Comparison of ENCODE assay signal across 19 cellular contexts in the genomic region with DNA sequence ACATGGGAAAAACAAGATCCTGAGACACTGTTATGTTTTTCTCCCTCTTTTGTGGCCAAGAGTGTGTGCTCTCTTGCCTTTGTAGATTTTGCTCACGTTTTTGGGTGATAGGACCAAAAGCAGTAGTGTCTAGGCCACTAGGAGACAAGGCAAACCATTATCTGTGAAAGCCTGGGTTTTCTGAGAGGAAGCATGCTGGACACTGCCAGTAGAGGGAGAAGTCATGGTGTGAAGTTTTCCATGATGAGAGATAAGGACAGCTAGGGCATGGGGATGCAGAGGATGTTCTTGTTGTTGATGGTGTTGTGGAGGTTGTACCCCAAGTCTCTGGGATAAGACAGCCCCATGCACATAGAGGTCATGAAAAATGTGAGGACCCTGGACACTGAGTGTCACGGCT.
DNase-seq lines count a peak whose midpoint lies in the region; ATAC-seq and TF ChIP-seq lines count a peak whose summit lies in the region.
"Had no signal": no experiment of that assay in that cellular context is flagged by ENCODE, and none has a peak within 500 bp of the region (broad histone marks: within the 10 kb centered on the region; RNA-seq: fewer than 3 reads in every experiment).

No MANE protein-coding gene starts in this region.

- H3K79me2 ChIP-seq in Karpas-422 (ENCODE audit: low read length) = no peaks in the 10 kb centered on the region

- H3K27ac Mint-ChIP-seq in chondrocyte (ENCODE audit: unreplicated experiment) = no peak overlapping the region
- no peak overlapping the region for H3K27ac Mint-ChIP-seq in neural crest cell (ENCODE audit: unreplicated experiment)
- H3K27ac Mint-ChIP-seq: CD4-positive, alpha-beta memory T cell had no signal

- H3K23ac ChIP-seq in neuronal stem cell (ENCODE audit: low read depth, low read length, poor library complexity) = no peak overlapping the region

- no peak overlapping the region for H2BK12ac ChIP-seq in neuronal stem cell (ENCODE audit: low read length)

- no peak overlapping the region for H3K14ac ChIP-seq in neuronal stem cell (ENCODE audit: low read length)

- in situ Hi-C loops in HAP-1 (cut with MboI; ENCODE audit: low sequenced_read_pairs) = no loop called here

- no peaks in the 10 kb centered on the region for H3K9me2 ChIP-seq in Karpas-422 (replicated peaks; ENCODE audit: insufficient read depth, low read length)

- H3K9ac ChIP-seq in Karpas-422 (ENCODE audit: low read length) (no peak overlapping the region), neuronal stem cell (ENCODE audit: low read depth, low read length, poor library complexity) (no peak overlapping the region)

- no peak overlapping the region for H4K91ac ChIP-seq in neuronal stem cell (ENCODE audit: low read depth, low read length, poor library complexity)

- no peak overlapping the region for H2BK5ac ChIP-seq in neuronal stem cell (ENCODE audit: low read length)

- H3K4ac ChIP-seq in neuronal stem cell (ENCODE audit: low read length) = no peak overlapping the region

- H3K9me3 Mint-ChIP-seq in chondrocyte (ENCODE audit: low read depth) (no peaks in the 10 kb centered on the region), neural crest cell (no peaks in the 10 kb centered on the region)

- H2BK15ac ChIP-seq in neuronal stem cell (ENCODE audit: low read length) = no peak overlapping the region

- H3K4me3 ChIP-seq in GM06990 (replicated peaks; ENCODE audit: low read depth, low read length) (no peak overlapping the region), Karpas-422 (ENCODE audit: low read length) (no peak overlapping the region), neuronal stem cell (ENCODE audit: low read length in 2 of 2) (no peak overlapping the region), HAP-1 (no peak overlapping the region)

- H3K4me3 Mint-ChIP-seq in chondrocyte (ENCODE audit: unreplicated experiment) (no peak overlapping the region), neural crest cell (no peak overlapping the region)
- H3K4me3 Mint-ChIP-seq: CD4-positive, alpha-beta memory T cell had no signal

- H2AFZ ChIP-seq in Karpas-422 (ENCODE audit: low read length) (no peak overlapping the region), neuronal stem cell (ENCODE audit: low read length) (no peak overlapping the region)

- no peaks in the 10 kb centered on the region for H4K20me1 ChIP-seq in Karpas-422 (ENCODE audit: insufficient read depth, low read depth, low read length)

- TF ChIP-seq CTCF in GM06990 (IDR thresholded peaks at IDR 0.05; ENCODE audit: insufficient read depth, low read length, poor library complexity, severe bottlenecking) = peak; percentile 23
- peak; percentile 52 for TF ChIP-seq CTCF in chondrocyte (IDR thresholded peaks at IDR 0.05)
- TF ChIP-seq CTCF in neural crest cell (conservative IDR thresholded peaks at IDR 0.05) = peak; percentile 22

- H3K27me3 ChIP-seq in GM06990 (replicated peaks; ENCODE audit: control insufficient read depth, insufficient read depth, low read length) = no peaks in the 10 kb centered on the region
- no peaks in the 10 kb centered on the region for H3K27me3 ChIP-seq in Karpas-422 (ENCODE audit: low read length)
- H3K27me3 ChIP-seq in neuronal stem cell (ENCODE audit: control insufficient read depth in 3 of 3, insufficient read depth in 3 of 3, low read depth in 1 of 3, low read length in 3 of 3) = no peaks in the 10 kb centered on the region
- no peaks in the 10 kb centered on the region for H3K27me3 ChIP-seq in HAP-1 (ENCODE audit: low read depth)

- WGBS in neuronal stem cell (ENCODE audit: extremely low coverage in 2 of 2, insufficient read length in 2 of 2, insufficient replicate concordance in 1 of 2), 2 donors = no CpG with 5 or more reads among the region's 2 CpGs

- H3K9me3 ChIP-seq in Karpas-422 (ENCODE audit: low read length) (no peaks in the 10 kb centered on the region), neuronal stem cell (replicated peaks in 1 of 2; ENCODE audit: control insufficient read depth in 2 of 2, insufficient read depth in 1 of 2, low read depth in 1 of 2, low read length in 2 of 2) (peaks cover 0 to 3% of the 10 kb centered on the region in 2 donors), HAP-1 (no peaks in the 10 kb centered on the region)

- peaks cover 26% of the 10 kb centered on the region for H3K4me1 ChIP-seq in Karpas-422 (ENCODE audit: low read length)
- H3K4me1 ChIP-seq in neuronal stem cell (ENCODE audit: control insufficient read depth in 2 of 2, insufficient read depth in 1 of 2, low read depth in 1 of 2, low read length in 2 of 2) = peaks cover 33 to 39% of the 10 kb centered on the region in 2 donors
- no peaks in the 10 kb centered on the region for H3K4me1 ChIP-seq in HAP-1

- no peak overlapping the region for H2AK5ac ChIP-seq in neuronal stem cell (ENCODE audit: low read depth, low read length)

- no peak overlapping the region for H3K27ac ChIP-seq in Karpas-422 (ENCODE audit: low read length)
- no peak overlapping the region for H3K27ac ChIP-seq in neuronal stem cell (replicated peaks; ENCODE audit: low read length)

- no peak overlapping the region for H2BK120ac ChIP-seq in neuronal stem cell (ENCODE audit: low read depth, low read length)

- H3K18ac ChIP-seq in neuronal stem cell (ENCODE audit: low read length) = no peak overlapping the region

- no peak for ATAC-seq in GM21423 (IDR thresholded peaks at IDR 0.05; ENCODE audit: unreplicated experiment)
- ATAC-seq: HCT116 had no signal

- H4K8ac ChIP-seq in neuronal stem cell (ENCODE audit: low read depth, low read length) = no peak overlapping the region

- H3K36me3 ChIP-seq in GM06990 (ENCODE audit: control insufficient read depth, insufficient read depth, low read length) = no peaks in the 10 kb centered on the region
- no peaks in the 10 kb centered on the region for H3K36me3 ChIP-seq in Karpas-422 (ENCODE audit: insufficient read depth, low read length)
- H3K36me3 ChIP-seq in neuronal stem cell (replicated peaks in 1 of 2; ENCODE audit: control insufficient read depth in 2 of 2, insufficient read depth in 2 of 2, low read length in 2 of 2) = no peaks in the 10 kb centered on the region
- no peaks in the 10 kb centered on the region for H3K36me3 ChIP-seq in HAP-1 (replicated peaks)

- H3K27me3 Mint-ChIP-seq in chondrocyte (ENCODE audit: low read depth) = no peaks in the 10 kb centered on the region
- no peaks in the 10 kb centered on the region for H3K27me3 Mint-ChIP-seq in neural crest cell (ENCODE audit: low read depth)
- H3K27me3 Mint-ChIP-seq: CD4-positive, alpha-beta memory T cell had no signal

- peaks cover 7% of the 10 kb centered on the region for H3K4me1 Mint-ChIP-seq in chondrocyte (ENCODE audit: low read depth)
- peaks cover 72% of the 10 kb centered on the region for H3K4me1 Mint-ChIP-seq in neural crest cell

- no peak for DNase-seq in GM06990 (ENCODE audit: extremely low read depth, insufficient read length)
- DNase-seq in Karpas-422 = peak; percentile 46
- DNase-seq in chondrocyte (ENCODE audit: low spot score) = no peak
- no peak for DNase-seq in neural crest cell (ENCODE audit: low read depth, low spot score)
- no peak for DNase-seq in neuronal stem cell (ENCODE audit: low spot score)
- DNase-seq in HAP-1 (ENCODE audit: low spot score in 2 of 2) = no peak
- DNase-seq in hypothalamus (lab: John Stamatoyannopoulos, UW) = no peak
- DNase-seq: CD4-positive, alpha-beta memory T cell; DND-41; GDM1; KBM-7; MM.1S; NCI-H1105 treated with DMSO at 0.1 percent for 48 hours; NCI-H187 treated with DMSO at 0.1 percent for 48 hours; NCI-H510A treated with DMSO at 0.1 percent for 48 hours; SIG-M5; SW 1271 had no signal

- H3K4me2 ChIP-seq in Karpas-422 (ENCODE audit: low read depth, low read length, poor library complexity, severe bottlenecking) (no peak overlapping the region), neuronal stem cell (ENCODE audit: insufficient read depth, low read length, poor library complexity, severe bottlenecking) (no peak overlapping the region)

- no peaks in the 10 kb centered on the region for H3K79me1 ChIP-seq in neuronal stem cell (ENCODE audit: low read depth, low read length)

- peaks cover 2% of the 10 kb centered on the region for H3K36me3 Mint-ChIP-seq in chondrocyte (ENCODE audit: low read depth)
- H3K36me3 Mint-ChIP-seq in neural crest cell (ENCODE audit: low read depth) = peaks cover 2% of the 10 kb centered on the region
- H3K36me3 Mint-ChIP-seq: CD4-positive, alpha-beta memory T cell had no signal
